ENCODE assay signal across 1 cellular context in genomic region chr2:165953655-165954606, GRCh38.
TF ChIP-seq lines count a peak whose summit lies in the region.

TSS of gene TTC21B (minus strand) at chr2:165953776. CDS start at chr2:165953705, 71 bp downstream.

TF ChIP-seq in HepG2, 621 proteins besides CTCF, POLR2A, EP300 and RAD21 (continued from another document and continues in another):
- TF ChIP-seq ZBTB46 (CRISPR knock-in tag; IDR thresholded peaks at IDR 0.05; ENCODE audit: borderline replicate concordance): no peak
- TF ChIP-seq CBX5 (CRISPR knock-in tag; IDR thresholded peaks at IDR 0.05; ENCODE audit: borderline replicate concordance): peak; percentile 78; the same call in 1 of the 2 replicates
- peak; percentile 95 for TF ChIP-seq ZNF564 (CRISPR knock-in tag; IDR thresholded peaks at IDR 0.05)
- no peak for TF ChIP-seq CBX2 (IDR thresholded peaks at IDR 0.05; ENCODE audit: low read depth, low read length)
- peak; percentile 60; the same call in 1 of the 2 replicates for TF ChIP-seq CBX2 (CRISPR knock-in tag; IDR thresholded peaks at IDR 0.05; ENCODE audit: low read depth)
- 0 out of 2 replicates have a peak, but pooled peaks have one; percentile 10 for TF ChIP-seq SP140L (CRISPR knock-in tag; IDR thresholded peaks at IDR 0.05; ENCODE audit: borderline replicate concordance)
- TF ChIP-seq CSRNP1 (CRISPR knock-in tag; IDR thresholded peaks at IDR 0.05): peak; percentile 97
- peak; percentile 85; the same call in 1 of the 2 replicates for TF ChIP-seq ZNF331 (CRISPR knock-in tag; IDR thresholded peaks at IDR 0.05)
- TF ChIP-seq PPARG (CRISPR knock-in tag; conservative IDR thresholded peaks at IDR 0.05): peak; percentile 55
- no peak for TF ChIP-seq MAFG (CRISPR knock-in tag; IDR thresholded peaks at IDR 0.05)
- peak; percentile 57; the same call in 1 of the 2 replicates for TF ChIP-seq ZNF589 (CRISPR knock-in tag; conservative IDR thresholded peaks at IDR 0.05)
- TF ChIP-seq ZFP82 (CRISPR knock-in tag; IDR thresholded peaks at IDR 0.05; ENCODE audit: borderline replicate concordance): no peak
- TF ChIP-seq ZNF530 (CRISPR knock-in tag; IDR thresholded peaks at IDR 0.05; ENCODE audit: low read depth): no peak
- no peak for TF ChIP-seq PLRG1 (conservative IDR thresholded peaks at IDR 0.05)
- no peak for TF ChIP-seq ARNT (IDR thresholded peaks at IDR 0.05)
- TF ChIP-seq ZNF432 (CRISPR knock-in tag; IDR thresholded peaks at IDR 0.05; ENCODE audit: borderline replicate concordance): no peak
- TF ChIP-seq USF2 (IDR thresholded peaks at IDR 0.05; ENCODE audit: low read depth, low read length): no peak
- TF ChIP-seq USF2 (CRISPR knock-in tag; IDR thresholded peaks at IDR 0.05; ENCODE audit: borderline replicate concordance): no peak; the same call in 1 of the 2 replicates
- TF ChIP-seq PAWR (CRISPR knock-in tag; IDR thresholded peaks at IDR 0.05; ENCODE audit: borderline replicate concordance): no peak
- no peak; the same call in 1 of the 2 replicates for TF ChIP-seq NPAS2 (CRISPR knock-in tag; IDR thresholded peaks at IDR 0.05; ENCODE audit: borderline replicate concordance)
- TF ChIP-seq ZNF557 (CRISPR knock-in tag; IDR thresholded peaks at IDR 0.05): peak; percentile 88; the same call in 1 of the 2 replicates
- no peak for TF ChIP-seq XBP1 (CRISPR knock-in tag; IDR thresholded peaks at IDR 0.05)
- TF ChIP-seq SMARCC2 (IDR thresholded peaks at IDR 0.05): no peak
- TF ChIP-seq, protein P1, sequence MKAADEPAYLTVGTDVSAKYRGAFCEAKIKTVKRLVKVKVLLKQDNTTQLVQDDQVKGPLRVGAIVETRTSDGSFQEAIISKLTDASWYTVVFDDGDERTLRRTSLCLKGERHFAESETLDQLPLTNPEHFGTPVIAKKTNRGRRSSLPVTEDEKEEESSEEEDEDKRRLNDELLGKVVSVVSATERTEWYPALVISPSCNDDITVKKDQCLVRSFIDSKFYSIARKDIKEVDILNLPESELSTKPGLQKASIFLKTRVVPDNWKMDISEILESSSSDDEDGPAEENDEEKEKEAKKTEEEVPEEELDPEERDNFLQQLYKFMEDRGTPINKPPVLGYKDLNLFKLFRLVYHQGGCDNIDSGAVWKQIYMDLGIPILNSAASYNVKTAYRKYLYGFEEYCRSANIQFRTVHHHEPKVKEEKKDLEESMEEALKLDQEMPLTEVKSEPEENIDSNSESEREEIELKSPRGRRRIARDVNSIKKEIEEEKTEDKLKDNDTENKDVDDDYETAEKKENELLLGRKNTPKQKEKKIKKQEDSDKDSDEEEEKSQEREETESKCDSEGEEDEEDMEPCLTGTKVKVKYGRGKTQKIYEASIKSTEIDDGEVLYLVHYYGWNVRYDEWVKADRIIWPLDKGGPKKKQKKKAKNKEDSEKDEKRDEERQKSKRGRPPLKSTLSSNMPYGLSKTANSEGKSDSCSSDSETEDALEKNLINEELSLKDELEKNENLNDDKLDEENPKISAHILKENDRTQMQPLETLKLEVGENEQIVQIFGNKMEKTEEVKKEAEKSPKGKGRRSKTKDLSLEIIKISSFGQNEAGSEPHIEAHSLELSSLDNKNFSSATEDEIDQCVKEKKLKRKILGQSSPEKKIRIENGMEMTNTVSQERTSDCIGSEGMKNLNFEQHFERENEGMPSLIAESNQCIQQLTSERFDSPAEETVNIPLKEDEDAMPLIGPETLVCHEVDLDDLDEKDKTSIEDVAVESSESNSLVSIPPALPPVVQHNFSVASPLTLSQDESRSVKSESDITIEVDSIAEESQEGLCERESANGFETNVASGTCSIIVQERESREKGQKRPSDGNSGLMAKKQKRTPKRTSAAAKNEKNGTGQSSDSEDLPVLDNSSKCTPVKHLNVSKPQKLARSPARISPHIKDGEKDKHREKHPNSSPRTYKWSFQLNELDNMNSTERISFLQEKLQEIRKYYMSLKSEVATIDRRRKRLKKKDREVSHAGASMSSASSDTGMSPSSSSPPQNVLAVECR (CRISPR knock-in tag; IDR thresholded peaks at IDR 0.05; ENCODE audit: borderline replicate concordance): peak; percentile 85
- TF ChIP-seq HOXA7 (CRISPR knock-in tag; IDR thresholded peaks at IDR 0.05): no peak
- TF ChIP-seq FOSL1 (CRISPR knock-in tag; IDR thresholded peaks at IDR 0.05; ENCODE audit: borderline replicate concordance): peak; percentile 34; the same call in 1 of the 2 replicates
- TF ChIP-seq, protein P2, sequence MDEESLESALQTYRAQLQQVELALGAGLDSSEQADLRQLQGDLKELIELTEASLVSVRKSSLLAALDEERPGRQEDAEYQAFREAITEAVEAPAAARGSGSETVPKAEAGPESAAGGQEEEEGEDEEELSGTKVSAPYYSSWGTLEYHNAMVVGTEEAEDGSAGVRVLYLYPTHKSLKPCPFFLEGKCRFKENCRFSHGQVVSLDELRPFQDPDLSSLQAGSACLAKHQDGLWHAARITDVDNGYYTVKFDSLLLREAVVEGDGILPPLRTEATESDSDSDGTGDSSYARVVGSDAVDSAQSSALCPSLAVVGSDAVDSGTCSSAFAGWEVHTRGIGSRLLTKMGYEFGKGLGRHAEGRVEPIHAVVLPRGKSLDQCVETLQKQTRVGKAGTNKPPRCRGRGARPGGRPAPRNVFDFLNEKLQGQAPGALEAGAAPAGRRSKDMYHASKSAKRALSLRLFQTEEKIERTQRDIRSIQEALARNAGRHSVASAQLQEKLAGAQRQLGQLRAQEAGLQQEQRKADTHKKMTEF (CRISPR knock-in tag; IDR thresholded peaks at IDR 0.05): peak; percentile 92
- TF ChIP-seq ATRX (CRISPR knock-in tag; IDR thresholded peaks at IDR 0.05; ENCODE audit: borderline replicate concordance): 0 out of 2 replicates have a peak, but pooled peaks have one; percentile 59
- peak; percentile 92 for TF ChIP-seq ZNF205 (CRISPR knock-in tag; IDR thresholded peaks at IDR 0.05)
- no peak for TF ChIP-seq IRF1 (CRISPR knock-in tag; IDR thresholded peaks at IDR 0.05; ENCODE audit: low read depth)
- TF ChIP-seq MXI1 (IDR thresholded peaks at IDR 0.05; ENCODE audit: borderline replicate concordance, low read depth, low read length): peak; percentile 79; the same call in 2 of the 3 replicates
- TF ChIP-seq KDM6A (CRISPR knock-in tag; IDR thresholded peaks at IDR 0.05; ENCODE audit: low read depth): 0 out of 2 replicates have a peak, but pooled peaks have one; percentile 25
- TF ChIP-seq NFIB (CRISPR knock-in tag; IDR thresholded peaks at IDR 0.05; ENCODE audit: borderline replicate concordance): no peak
- TF ChIP-seq ZNF280B (CRISPR knock-in tag; IDR thresholded peaks at IDR 0.05; ENCODE audit: borderline replicate concordance): peak; percentile 56; the same call in 1 of the 2 replicates
- peak; percentile 66; the same call in 1 of the 2 replicates for TF ChIP-seq NR2F2 (IDR thresholded peaks at IDR 0.05; ENCODE audit: borderline replicate concordance, low read depth)
- peak; percentile 59 for TF ChIP-seq ETV5 (CRISPR knock-in tag; IDR thresholded peaks at IDR 0.05; ENCODE audit: borderline replicate concordance)
- TF ChIP-seq PATZ1 (CRISPR knock-in tag; IDR thresholded peaks at IDR 0.05): peak; percentile 76
- TF ChIP-seq RARA (CRISPR knock-in tag; IDR thresholded peaks at IDR 0.05): peak; percentile 4; the same call in 1 of the 2 replicates
- peak; percentile 85; the same call in 1 of the 2 replicates for TF ChIP-seq ZNF607 (CRISPR knock-in tag; IDR thresholded peaks at IDR 0.05; ENCODE audit: borderline replicate concordance)
- TF ChIP-seq ZNF501 (CRISPR knock-in tag; IDR thresholded peaks at IDR 0.05): peak; percentile 98
- TF ChIP-seq SATB2 (CRISPR knock-in tag; IDR thresholded peaks at IDR 0.05): peak; percentile 69
- TF ChIP-seq DMAP1 (CRISPR knock-in tag; IDR thresholded peaks at IDR 0.05): peak; percentile 80
- no peak for TF ChIP-seq ZNF251 (CRISPR knock-in tag; IDR thresholded peaks at IDR 0.05)
